33 cellular contexts compared by ENCODE assay signal in genomic region chr12:19209636-19210035, GRCh38.
"Had no signal": no experiment of that assay in that cellular context is flagged by ENCODE, and none has a peak within 500 bp of the region (broad histone marks: within the 10 kb centered on the region; RNA-seq: fewer than 3 reads in every experiment).

No MANE protein-coding gene starts in this region.

- ATAC-seq: activated CD8-positive, alpha-beta T cell treated with anti-CD3 and anti-CD28 coated beads for 36 hours; activated naive CD4-positive, alpha-beta T cell treated with anti-CD3 and anti-CD28 coated beads, Interleukin-2, amount 50 U/mL, for 72 hours; activated T-cell treated with anti-CD3 and anti-CD28 coated beads, Interleukin-2, amount 50 U/mL, for 4 hours; activated T-cell treated with anti-CD3 and anti-CD28 coated beads, Interleukin-2, amount 50 U/mL, for 72 hours; activated T-helper 17 cell treated with anti-CD3 and anti-CD28 coated beads, Interleukin-2, amount 50 U/mL, for 72 hours; body of pancreas had no signal

- H3K4me1 ChIP-seq: body of pancreas, breast epithelium had no signal

- H3K27me3 Mint-ChIP-seq: activated B cell treated with CpG ODN at 0.5 μM for 24 hours; activated CD4-positive, alpha-beta memory T cell treated with anti-CD3 and anti-CD28 coated beads for 36 hours; activated CD4-positive, alpha-beta T cell treated with anti-CD3 and anti-CD28 coated beads, Interleukin-2, amount 10 ng/mL, durations not matched to agents 24 days and 14 days; activated CD8-positive, alpha-beta T cell treated with anti-CD3 and anti-CD28 coated beads for 36 hours; activated naive CD8-positive, alpha-beta T cell treated with anti-CD3 and anti-CD28 coated beads for 36 hours; activated T-helper 17 cell treated with anti-CD3 and anti-CD28 coated beads, Interleukin-2, amount 50 U/mL, for 72 hours had no signal

- H3K27ac ChIP-seq: adrenal gland, body of pancreas, brain microvascular endothelial cell, breast epithelium, VCaP had no signal

- H3K9me3 ChIP-seq: adrenal gland, body of pancreas, breast epithelium had no signal

- H3K36me3 Mint-ChIP-seq: activated naive CD4-positive, alpha-beta T cell treated with anti-CD3 and anti-CD28 coated beads, Interleukin-2, amount 50 U/mL, for 72 hours; activated naive CD8-positive, alpha-beta T cell treated with anti-CD3 and anti-CD28 coated beads for 36 hours had no signal

- H3K9me3 Mint-ChIP-seq: activated CD4-positive, alpha-beta T cell treated with anti-CD3 and anti-CD28 coated beads, Interleukin-2, amount 10 ng/mL, durations not matched to agents 24 days and 14 days; activated naive CD4-positive, alpha-beta T cell treated with anti-CD3 and anti-CD28 coated beads for 36 hours; activated T-cell treated with anti-CD3 and anti-CD28 coated beads, Interleukin-2, amount 50 U/mL, for 4 hours; activated T-helper 1 cell treated with anti-CD3 and anti-CD28 coated beads, Interleukin-12 subunit alpha, Interleukin-12 subunit beta, Interleukin-2, Interleukin-4 antibody, amounts not matched to agents 30 ng/mL and 10 ng/mL and 1 ng/mL, durations not matched to agents 14 hours and 24 hours and 36 hours; activated T-helper 17 cell treated with anti-CD3 and anti-CD28 coated beads, Interleukin-2, amount 50 U/mL, for 72 hours; T-helper 2 cell treated with Interferon-gamma antibody and Interleukin-4, amounts not matched to agents 5 μg/mL and 100 μg/mL, for 36 hours had no signal

- H3K27me3 ChIP-seq: adrenal gland, body of pancreas, brain microvascular endothelial cell, breast epithelium had no signal

- H3K4me1 Mint-ChIP-seq: activated B cell treated with CpG ODN at 0.5 μM for 24 hours; activated CD4-positive, alpha-beta T cell treated with anti-CD3 and anti-CD28 coated beads, Interleukin-2, amount 10 ng/mL, durations not matched to agents 24 days and 14 days; activated naive CD8-positive, alpha-beta T cell treated with anti-CD3 and anti-CD28 coated beads for 36 hours; activated T-helper 17 cell treated with anti-CD3 and anti-CD28 coated beads, Interleukin-2, amount 50 U/mL, for 72 hours had no signal

- DNase-seq: activated B cell treated with CpG ODN at 0.5 μM for 24 hours; activated CD4-positive, alpha-beta memory T cell treated with anti-CD3 and anti-CD28 coated beads for 36 hours; activated CD4-positive, alpha-beta T cell treated with anti-CD3 and anti-CD28 coated beads for 4 hours; activated CD4-positive, alpha-beta T cell treated with anti-CD3 and anti-CD28 coated beads, Interleukin-2, amount 10 ng/mL, durations not matched to agents 24 days and 14 days; activated CD4-positive, alpha-beta T cell treated with anti-CD3 and anti-CD28 coated beads, Interleukin-2, amount 50 U/mL, for 1 hour; activated CD4-positive, alpha-beta T cell treated with anti-CD3 and anti-CD28 coated beads, Interleukin-2, amount 50 U/mL, for 4 hours; activated CD4-positive, CD25-positive, alpha-beta regulatory T cell treated with anti-CD3 and anti-CD28 coated beads, Interleukin-2, amount 50 U/mL, for 72 hours; activated CD8-positive, alpha-beta memory T cell treated with anti-CD3 and anti-CD28 coated beads, Interleukin-2, amount 50 U/mL, for 4 hours; activated CD8-positive, alpha-beta T cell treated with anti-CD3 and anti-CD28 coated beads for 36 hours; activated effector memory CD4-positive, alpha-beta T cell treated with anti-CD3 and anti-CD28 coated beads, Interleukin-2, amount 50 U/mL, for 16 hours; activated gamma-delta T cell treated with Interleukin-2 at 50 U/mL for 16 hours; activated naive CD4-positive, alpha-beta T cell; activated naive CD4-positive, alpha-beta T cell treated with anti-CD3 and anti-CD28 coated beads for 36 hours; activated naive CD4-positive, alpha-beta T cell treated with anti-CD3 and anti-CD28 coated beads, Interleukin-2, amount 50 U/mL, for 16 hours; activated naive CD8-positive, alpha-beta T cell treated with anti-CD3 and anti-CD28 coated beads for 36 hours; activated T-cell treated with anti-CD3 and anti-CD28 coated beads for 4 hours; activated T-cell treated with anti-CD3 and anti-CD28 coated beads, Interleukin-2, amount 50 U/mL, for 1 hour; activated T-cell treated with anti-CD3 and anti-CD28 coated beads, Interleukin-2, amount 50 U/mL, for 4 hours; activated T-cell treated with anti-CD3 and anti-CD28 coated beads, Interleukin-2, amount 50 U/mL, for 72 hours; adrenal gland; amniotic stem cell; aorta; body of pancreas; brain microvascular endothelial cell; central memory CD4-positive, alpha-beta T cell; T-helper 2 cell; T-helper 9 cell had no signal

- H3K27ac Mint-ChIP-seq: activated B cell treated with CpG ODN at 0.5 μM for 24 hours; activated CD4-positive, alpha-beta memory T cell treated with anti-CD3 and anti-CD28 coated beads for 36 hours; activated CD4-positive, alpha-beta T cell treated with anti-CD3 and anti-CD28 coated beads, Interleukin-2, amount 10 ng/mL, durations not matched to agents 24 days and 14 days; activated CD8-positive, alpha-beta T cell treated with anti-CD3 and anti-CD28 coated beads for 36 hours; activated naive CD4-positive, alpha-beta T cell treated with anti-CD3 and anti-CD28 coated beads for 36 hours; activated naive CD4-positive, alpha-beta T cell treated with anti-CD3 and anti-CD28 coated beads, Interleukin-2, amount 50 U/mL, for 72 hours; activated naive CD8-positive, alpha-beta T cell treated with anti-CD3 and anti-CD28 coated beads for 36 hours; activated T-cell treated with anti-CD3 and anti-CD28 coated beads, Interleukin-2, amount 50 U/mL, for 72 hours; activated T-helper 1 cell treated with anti-CD3 and anti-CD28 coated beads, Interleukin-12 subunit alpha, Interleukin-12 subunit beta, Interleukin-2, Interleukin-4 antibody, amounts not matched to agents 30 ng/mL and 10 ng/mL and 1 ng/mL, durations not matched to agents 14 hours and 24 hours and 36 hours; activated T-helper 17 cell treated with anti-CD3 and anti-CD28 coated beads, Interleukin-2, amount 50 U/mL, for 72 hours; T-helper 2 cell treated with Interferon-gamma antibody and Interleukin-4, amounts not matched to agents 5 μg/mL and 100 μg/mL, for 36 hours had no signal

- H3K4me3 Mint-ChIP-seq: activated B cell treated with CpG ODN at 0.5 μM for 24 hours; activated CD4-positive, alpha-beta memory T cell treated with anti-CD3 and anti-CD28 coated beads for 36 hours; activated CD4-positive, alpha-beta T cell treated with anti-CD3 and anti-CD28 coated beads, Interleukin-2, amount 10 ng/mL, durations not matched to agents 24 days and 14 days; activated CD8-positive, alpha-beta T cell treated with anti-CD3 and anti-CD28 coated beads for 36 hours; activated naive CD4-positive, alpha-beta T cell treated with anti-CD3 and anti-CD28 coated beads for 36 hours; activated naive CD8-positive, alpha-beta T cell treated with anti-CD3 and anti-CD28 coated beads for 36 hours; activated T-cell treated with anti-CD3 and anti-CD28 coated beads, Interleukin-2, amount 50 U/mL, for 4 hours; activated T-cell treated with anti-CD3 and anti-CD28 coated beads, Interleukin-2, amount 50 U/mL, for 72 hours; activated T-helper 1 cell treated with anti-CD3 and anti-CD28 coated beads, Interleukin-12 subunit alpha, Interleukin-12 subunit beta, Interleukin-2, Interleukin-4 antibody, amounts not matched to agents 30 ng/mL and 10 ng/mL and 1 ng/mL, durations not matched to agents 14 hours and 24 hours and 36 hours; activated T-helper 17 cell treated with anti-CD3 and anti-CD28 coated beads, Interleukin-2, amount 50 U/mL, for 72 hours; T-helper 2 cell treated with Interferon-gamma antibody and Interleukin-4, amounts not matched to agents 5 μg/mL and 100 μg/mL, for 36 hours had no signal

- H3K36me3 ChIP-seq: adrenal gland, brain microvascular endothelial cell, breast epithelium had no signal

- H3K4me3 ChIP-seq: adrenal gland, body of pancreas, breast epithelium had no signal
